ENCODE assay signal across 2 cellular contexts in genomic region chr11:2853997-2854560, GRCh38.
TF ChIP-seq lines count a peak whose summit lies in the region.

No MANE protein-coding gene starts in this region.

TF ChIP-seq in HEK293, 187 proteins besides CTCF, POLR2A, EP300 and RAD21:
- TF ChIP-seq ZNF148 (tag by site-specific recombination; IDR thresholded peaks at IDR 0.05; ENCODE audit: borderline replicate concordance) (0 out of 2 replicates have a peak, but pooled peaks have one; percentile 28), ZBTB7A (tag by site-specific recombination; IDR thresholded peaks at IDR 0.05; ENCODE audit: low read depth) (no peak), EGR2 (tag by site-specific recombination; IDR thresholded peaks at IDR 0.05; ENCODE audit: low read depth) (peak; percentile 100), ZFHX2 (tag by site-specific recombination; conservative IDR thresholded peaks at IDR 0.05) (peak; percentile 99), ZNF2 (tag by site-specific recombination; IDR thresholded peaks at IDR 0.05) (no peak)

TF ChIP-seq in IMR-90, 13 proteins besides CTCF, POLR2A, EP300 and RAD21:
- no peak for TF ChIP-seq SMC3 (IDR thresholded peaks at IDR 0.05; ENCODE audit: low read depth, low read length)
- TF ChIP-seq MAZ (IDR thresholded peaks at IDR 0.05; ENCODE audit: borderline replicate concordance, low read depth, low read length), result no peak
- TF ChIP-seq FOS (IDR thresholded peaks at IDR 0.05; ENCODE audit: low read depth, low read length), result no peak
- TF ChIP-seq USF2 (IDR thresholded peaks at IDR 0.05; ENCODE audit: low read depth, low read length), result no peak
- TF ChIP-seq RFX5 (IDR thresholded peaks at IDR 0.05; ENCODE audit: low read depth, low read length), result no peak
- TF ChIP-seq MAFK (IDR thresholded peaks at IDR 0.05; ENCODE audit: low read depth, low read length), result no peak
- TF ChIP-seq RCOR1 (IDR thresholded peaks at IDR 0.05; ENCODE audit: insufficient replicate concordance, low read length), result no peak
- TF ChIP-seq BHLHE40 (IDR thresholded peaks at IDR 0.05; ENCODE audit: low read depth, low read length), result no peak
- no peak for TF ChIP-seq CHD1 (IDR thresholded peaks at IDR 0.05; ENCODE audit: low read depth, low read length)
- no peak for TF ChIP-seq NFE2L2 (IDR thresholded peaks at IDR 0.05; ENCODE audit: low read depth, low read length)
- TF ChIP-seq CEBPB (IDR thresholded peaks at IDR 0.05; ENCODE audit: low read depth, low read length), result no peak
- TF ChIP-seq ELK1 (IDR thresholded peaks at IDR 0.05; ENCODE audit: borderline replicate concordance, low read depth, low read length), result no peak
- TF ChIP-seq MXI1 (IDR thresholded peaks at IDR 0.05; ENCODE audit: borderline replicate concordance, low read depth, low read length), result no peak
